In genomic region chr2:20578266-20578894, GRCh38 we compare ENCODE assay signal across 11 cellular contexts.
DNase-seq lines count a peak whose midpoint lies in the region; ATAC-seq and TF ChIP-seq lines count a peak whose summit lies in the region.
"Had no signal": no experiment of that assay in that cellular context is flagged by ENCODE, and none has a peak within 500 bp of the region (broad histone marks: within the 10 kb centered on the region; RNA-seq: fewer than 3 reads in every experiment).

No MANE protein-coding gene starts in this region.

- no peaks in the 10 kb centered on the region for H3K9me3 ChIP-seq in muscle layer of colon (ENCODE audit: low read length)
- H3K9me3 ChIP-seq in tibial nerve = peaks cover 0 to 6% (median 0%) of the 10 kb centered on the region in 4 donors
- H3K9me3 ChIP-seq: neutrophil had no signal

- H3K4me3 ChIP-seq in muscle layer of colon (ENCODE audit: low read depth in 1 of 2, low read length in 2 of 2) (no peak overlapping the region), tibial nerve (no peak overlapping the region)

- peaks cover 9% of the 10 kb centered on the region for H3K36me3 Mint-ChIP-seq in activated naive CD4-positive, alpha-beta T cell treated with anti-CD3 and anti-CD28 coated beads, Interleukin-2, amount 10 ng/mL, durations not matched to agents 7 days and 5 days
- peaks cover 0 to 8% of the 10 kb centered on the region in 2 donors for H3K36me3 Mint-ChIP-seq in activated naive CD4-positive, alpha-beta T cell treated with anti-CD3 and anti-CD28 coated beads, Interleukin-2, amount 50 U/mL, for 72 hours

- CTCF ChIA-PET in activated naive CD4-positive, alpha-beta T cell treated with anti-CD3 and anti-CD28 coated beads, Interleukin-2, amount 10 ng/mL, durations not matched to agents 7 days and 5 days (lab: Charles Lee) = no interaction called here

- H3K4me1 ChIP-seq in muscle layer of colon (ENCODE audit: insufficient read depth, low read length) = peaks cover 37% of the 10 kb centered on the region
- H3K4me1 ChIP-seq in tibial nerve = peaks cover 0 to 72% (median 35%) of the 10 kb centered on the region in 4 donors

- peak overlapping the region; percentile 71 for H3K27ac ChIP-seq in cingulate gyrus (ENCODE audit: low read depth, low read length)
- H3K27ac ChIP-seq in muscle layer of colon (ENCODE audit: low read depth, low read length) = peak overlapping the region; percentile 72
- H3K27ac ChIP-seq in tibial nerve = peak overlapping the region; percentile 54 to 90 (median 82)
- H3K27ac ChIP-seq: neutrophil had no signal

- H3K27ac Mint-ChIP-seq in activated naive CD4-positive, alpha-beta T cell treated with anti-CD3 and anti-CD28 coated beads, Interleukin-2, amount 10 ng/mL, durations not matched to agents 7 days and 5 days = peak overlapping the region; percentile 45
- peak overlapping the region in 1 of 2 donors; percentile 90 for H3K27ac Mint-ChIP-seq in activated naive CD4-positive, alpha-beta T cell treated with anti-CD3 and anti-CD28 coated beads, Interleukin-2, amount 50 U/mL, for 72 hours

- H3K36me3 ChIP-seq in muscle layer of colon (ENCODE audit: insufficient read depth, low read length) (no peaks in the 10 kb centered on the region), tibial nerve (no peaks in the 10 kb centered on the region)
- H3K36me3 ChIP-seq: neutrophil had no signal

- peaks cover 3% of the 10 kb centered on the region for H3K27me3 Mint-ChIP-seq in activated naive CD4-positive, alpha-beta T cell treated with anti-CD3 and anti-CD28 coated beads, Interleukin-2, amount 10 ng/mL, durations not matched to agents 7 days and 5 days

- H3K4me1 Mint-ChIP-seq in activated naive CD4-positive, alpha-beta T cell treated with anti-CD3 and anti-CD28 coated beads, Interleukin-2, amount 10 ng/mL, durations not matched to agents 7 days and 5 days = peaks cover 32% of the 10 kb centered on the region

- peaks cover 4% of the 10 kb centered on the region for H3K9me3 Mint-ChIP-seq in activated naive CD4-positive, alpha-beta T cell treated with anti-CD3 and anti-CD28 coated beads, Interleukin-2, amount 10 ng/mL, durations not matched to agents 7 days and 5 days
- H3K9me3 Mint-ChIP-seq in activated naive CD4-positive, alpha-beta T cell treated with anti-CD3 and anti-CD28 coated beads, Interleukin-2, amount 50 U/mL, for 72 hours = peaks cover 0 to 7% of the 10 kb centered on the region in 2 donors

- H3K4me3 Mint-ChIP-seq in activated naive CD4-positive, alpha-beta T cell treated with anti-CD3 and anti-CD28 coated beads, Interleukin-2, amount 10 ng/mL, durations not matched to agents 7 days and 5 days = no peak overlapping the region

- no peak for TF ChIP-seq CTCF in tibial nerve (IDR thresholded peaks at IDR 0.05)

- DNase-seq in activated naive CD4-positive, alpha-beta T cell treated with anti-CD3 and anti-CD28 coated beads, Interleukin-2, amount 10 ng/mL, durations not matched to agents 7 days and 5 days = no peak
- DNase-seq in activated naive CD4-positive, alpha-beta T cell treated with anti-CD3 and anti-CD28 coated beads, Interleukin-2, amount 50 U/mL, for 72 hours (ENCODE audit: low spot score in 2 of 2) = no peak
- DNase-seq in tibial nerve (ENCODE audit: low spot score in 2 of 2) = no peak
- DNase-seq in KG1 (lab: John Stamatoyannopoulos, UW) = no peak
- DNase-seq in stimulated activated CD4-positive, alpha-beta T cell treated with anti-CD3 and anti-CD28 coated beads, Interleukin-1b, Interleukin-23, amount 100 ng/mL, for 48 hours = no peak
- DNase-seq: activated CD4-positive, alpha-beta T cell treated with anti-CD3 and anti-CD28 coated beads for 48 hours; NCI-H1105 had no signal

- TF ChIP-seq POLR2A in tibial nerve (IDR thresholded peaks at IDR 0.05) = no peak

- H3K9ac ChIP-seq in muscle layer of colon (ENCODE audit: low read length) = no peak overlapping the region

- no peak for ATAC-seq in activated naive CD4-positive, alpha-beta T cell treated with anti-CD3 and anti-CD28 coated beads, Interleukin-2, amount 50 U/mL, for 72 hours
- ATAC-seq in HG02973 (IDR thresholded peaks at IDR 0.05; ENCODE audit: unreplicated experiment) = no peak

- no peaks in the 10 kb centered on the region for H3K27me3 ChIP-seq in muscle layer of colon (ENCODE audit: control insufficient read depth in 1 of 2, insufficient read depth in 2 of 2, low read length in 2 of 2)
- H3K27me3 ChIP-seq in tibial nerve = no peaks in the 10 kb centered on the region
- H3K27me3 ChIP-seq: neutrophil had no signal

- 56 to 81% methylated on average over 4 to 6 of the region's 6 CpGs for WGBS in tibial nerve, 2 donors

- TF ChIP-seq EP300 in tibial nerve (IDR thresholded peaks at IDR 0.05) = no peak
